28 cellular contexts compared by ENCODE assay signal in genomic region chr3:51630513-51630912, GRCh38.
"Had no signal": no experiment of that assay in that cellular context is flagged by ENCODE, and none has a peak within 500 bp of the region (broad histone marks: within the 10 kb centered on the region; RNA-seq: fewer than 3 reads in every experiment).

No MANE protein-coding gene starts in this region.

- H3K27ac Mint-ChIP-seq: activated CD4-positive, alpha-beta memory T cell treated with anti-CD3 and anti-CD28 coated beads for 36 hours; activated CD4-positive, alpha-beta T cell treated with anti-CD3 and anti-CD28 coated beads for 36 hours; activated CD4-positive, alpha-beta T cell treated with anti-CD3 and anti-CD28 coated beads, Interleukin-2, amount 10 ng/mL, durations not matched to agents 24 days and 14 days; activated naive CD8-positive, alpha-beta T cell; activated T-helper 17 cell treated with anti-CD3 and anti-CD28 coated beads, Interleukin-2, amount 50 U/mL, for 72 hours had no signal

- H3K27me3 Mint-ChIP-seq: activated CD4-positive, alpha-beta memory T cell treated with anti-CD3 and anti-CD28 coated beads for 36 hours; activated CD4-positive, alpha-beta T cell treated with anti-CD3 and anti-CD28 coated beads for 36 hours; activated CD4-positive, alpha-beta T cell treated with anti-CD3 and anti-CD28 coated beads, Interleukin-2, amount 10 ng/mL, durations not matched to agents 24 days and 14 days; activated naive CD8-positive, alpha-beta T cell; activated T-helper 17 cell treated with anti-CD3 and anti-CD28 coated beads, Interleukin-2, amount 50 U/mL, for 72 hours had no signal

- H3K4me3 Mint-ChIP-seq: activated CD4-positive, alpha-beta memory T cell treated with anti-CD3 and anti-CD28 coated beads for 36 hours; activated CD4-positive, alpha-beta T cell treated with anti-CD3 and anti-CD28 coated beads for 36 hours; activated CD4-positive, alpha-beta T cell treated with anti-CD3 and anti-CD28 coated beads, Interleukin-2, amount 10 ng/mL, durations not matched to agents 24 days and 14 days; activated naive CD8-positive, alpha-beta T cell; activated T-cell treated with anti-CD3 and anti-CD28 coated beads, Interleukin-2, amount 50 U/mL, for 4 hours; activated T-helper 17 cell treated with anti-CD3 and anti-CD28 coated beads, Interleukin-2, amount 50 U/mL, for 72 hours had no signal

- H3K9me3 ChIP-seq: colonic mucosa, esophagus squamous epithelium had no signal

- ATAC-seq: activated CD4-positive, alpha-beta T cell treated with anti-CD3 and anti-CD28 coated beads for 36 hours; activated T-cell treated with anti-CD3 and anti-CD28 coated beads, Interleukin-2, amount 50 U/mL, for 4 hours; activated T-helper 17 cell treated with anti-CD3 and anti-CD28 coated beads, Interleukin-2, amount 50 U/mL, for 72 hours had no signal

- DNase-seq: activated CD4-positive, alpha-beta memory T cell treated with anti-CD3 and anti-CD28 coated beads for 36 hours; activated CD4-positive, alpha-beta T cell treated with anti-CD3 and anti-CD28 coated beads for 36 hours; activated CD4-positive, alpha-beta T cell treated with anti-CD3 and anti-CD28 coated beads, Interleukin-2, amount 10 ng/mL, durations not matched to agents 24 days and 14 days; activated CD4-positive, CD25-positive, alpha-beta regulatory T cell; activated CD4-positive, CD25-positive, alpha-beta regulatory T cell treated with anti-CD3 and anti-CD28 coated beads, Interleukin-2, amount 50 U/mL, for 72 hours; activated CD8-positive, alpha-beta memory T cell treated with anti-CD3 and anti-CD28 coated beads for 24 hours; activated effector memory CD4-positive, alpha-beta T cell treated with Interleukin-2 at 50 U/mL for 16 hours; activated gamma-delta T cell treated with Interleukin-2 at 50 U/mL for 16 hours; activated naive CD4-positive, alpha-beta T cell treated with anti-CD3 and anti-CD28 coated beads, Interleukin-2, amount 50 U/mL, for 16 hours; activated naive CD4-positive, alpha-beta T cell treated with Interleukin-2 at 50 U/mL for 16 hours; activated T-cell treated with anti-CD3 and anti-CD28 coated beads, Interleukin-2, amount 50 U/mL, for 4 hours; amniotic stem cell; anterior cingulate cortex; brain microvascular endothelial cell; caudate nucleus; cerebellar nuclear complex; colonic mucosa; dorsolateral prefrontal cortex; effector memory CD4-positive, alpha-beta T cell; esophagus squamous epithelium; foreskin melanocyte; head of caudate nucleus; T-helper 1 cell; T-helper 2 cell had no signal

- H3K9me3 Mint-ChIP-seq: activated CD4-positive, alpha-beta memory T cell treated with anti-CD3 and anti-CD28 coated beads for 36 hours; activated CD4-positive, alpha-beta T cell treated with anti-CD3 and anti-CD28 coated beads, Interleukin-2, amount 10 ng/mL, durations not matched to agents 24 days and 14 days; activated T-cell treated with anti-CD3 and anti-CD28 coated beads, Interleukin-2, amount 50 U/mL, for 4 hours; activated T-helper 17 cell treated with anti-CD3 and anti-CD28 coated beads, Interleukin-2, amount 50 U/mL, for 72 hours had no signal

- FAIRE-seq: astrocyte, endothelial cell of umbilical vein had no signal

- H3K4me1 Mint-ChIP-seq: activated CD4-positive, alpha-beta T cell treated with anti-CD3 and anti-CD28 coated beads for 36 hours; activated CD4-positive, alpha-beta T cell treated with anti-CD3 and anti-CD28 coated beads, Interleukin-2, amount 10 ng/mL, durations not matched to agents 24 days and 14 days; activated T-helper 17 cell treated with anti-CD3 and anti-CD28 coated beads, Interleukin-2, amount 50 U/mL, for 72 hours had no signal
